ENCODE assay signal across 12 cellular contexts in genomic region chr13:94233831-94234230, GRCh38.
"Had no signal": no experiment of that assay in that cellular context is flagged by ENCODE, and none has a peak within 500 bp of the region (broad histone marks: within the 10 kb centered on the region; RNA-seq: fewer than 3 reads in every experiment).

No MANE protein-coding gene starts in this region.

- ATAC-seq: stimulated activated memory B cell treated with anti-CD40 and anti-IgM and Interleukin-4, amounts not matched to agents 10 μg/mL and 1 μg/mL and 100 μg/mL, for 72 hours had no signal

- H3K9me3 Mint-ChIP-seq: endodermal cell; T-helper 2 cell treated with Interferon-gamma antibody and Interleukin-4, amounts not matched to agents 5 μg/mL and 100 μg/mL, for 36 hours had no signal

- H3K9me3 ChIP-seq: left ventricle myocardium inferior, sigmoid colon had no signal

- DNase-seq: activated CD4-positive, alpha-beta T cell treated with anti-CD3 and anti-CD28 coated beads, Interleukin-2, amount 10 ng/mL, durations not matched to agents 7 days and 5 days; activated CD4-positive, CD25-positive, alpha-beta regulatory T cell; activated CD8-positive, alpha-beta memory T cell treated with anti-CD3 and anti-CD28 coated beads, Interleukin-2, amount 50 U/mL, for 48 hours; activated gamma-delta T cell treated with Interleukin-2 at 50 U/mL for 16 hours; endodermal cell; stimulated activated CD4-positive, alpha-beta T cell treated with anti-CD3 and anti-CD28 coated beads, Interleukin-2, amount 100 ng/mL, for 48 hours had no signal

- H3K4me1 ChIP-seq: left ventricle myocardium inferior had no signal

- H3K36me3 ChIP-seq: left ventricle myocardium inferior, sigmoid colon had no signal

- H3K27me3 ChIP-seq: dorsolateral prefrontal cortex, sigmoid colon had no signal

- H3K27ac ChIP-seq: left ventricle myocardium inferior, sigmoid colon had no signal

- H3K4me3 Mint-ChIP-seq: activated CD4-positive, alpha-beta T cell treated with anti-CD3 and anti-CD28 coated beads, Interleukin-2, amount 10 ng/mL, durations not matched to agents 7 days and 5 days; activated naive CD8-positive, alpha-beta T cell; endodermal cell; stimulated activated memory B cell treated with anti-CD40 and anti-IgM and Interleukin-4, amounts not matched to agents 10 μg/mL and 1 μg/mL and 100 μg/mL, for 72 hours; T-helper 2 cell treated with Interferon-gamma antibody and Interleukin-4, amounts not matched to agents 5 μg/mL and 100 μg/mL, for 36 hours had no signal

- H3K27me3 Mint-ChIP-seq: activated CD4-positive, alpha-beta T cell treated with anti-CD3 and anti-CD28 coated beads, Interleukin-2, amount 10 ng/mL, durations not matched to agents 7 days and 5 days; activated naive CD8-positive, alpha-beta T cell; stimulated activated memory B cell treated with anti-CD40 and anti-IgM and Interleukin-4, amounts not matched to agents 10 μg/mL and 1 μg/mL and 100 μg/mL, for 72 hours had no signal

- H3K36me3 Mint-ChIP-seq: activated naive CD8-positive, alpha-beta T cell; stimulated activated memory B cell treated with anti-CD40 and anti-IgM and Interleukin-4, amounts not matched to agents 10 μg/mL and 1 μg/mL and 100 μg/mL, for 72 hours had no signal

- H3K27ac Mint-ChIP-seq: activated CD4-positive, alpha-beta T cell treated with anti-CD3 and anti-CD28 coated beads, Interleukin-2, amount 10 ng/mL, durations not matched to agents 7 days and 5 days; activated naive CD8-positive, alpha-beta T cell; endodermal cell; stimulated activated memory B cell treated with anti-CD40 and anti-IgM and Interleukin-4, amounts not matched to agents 10 μg/mL and 1 μg/mL and 100 μg/mL, for 72 hours; T-helper 2 cell treated with Interferon-gamma antibody and Interleukin-4, amounts not matched to agents 5 μg/mL and 100 μg/mL, for 36 hours had no signal

- H3K4me3 ChIP-seq: left ventricle myocardium inferior had no signal
